In genomic region chr2:37244017-37244416, GRCh38 we compare ENCODE assay signal across 13 cellular contexts. TPM values are rescaled to one million over a fixed set of nuclear protein-coding genes. Genes with fewer than 3 reads are reported as not detected.
DNase-seq lines count a peak whose midpoint lies in the region; ATAC-seq and TF ChIP-seq lines count a peak whose summit lies in the region.
"Had no signal": no experiment of that assay in that cellular context is flagged by ENCODE, and none has a peak within 500 bp of the region (broad histone marks: within the 10 kb centered on the region; RNA-seq: fewer than 3 reads in every experiment).

No MANE protein-coding gene starts in this region.

- peak; percentile 87 to 92 for ATAC-seq in activated T-cell treated with anti-CD3 and anti-CD28 coated beads, Interleukin-2, amount 50 U/mL, for 4 hours
- ATAC-seq in GM21367 (IDR thresholded peaks at IDR 0.05; ENCODE audit: unreplicated experiment) (peak; percentile 79), HG03103 (IDR thresholded peaks at IDR 0.05; ENCODE audit: low read depth, unreplicated experiment) (peak; percentile 90)

- no peak for DNase-seq in activated T-cell treated with anti-CD3 and anti-CD28 coated beads, Interleukin-2, amount 50 U/mL, for 4 hours
- DNase-seq in activated T-cell treated with anti-CD3 and anti-CD28 coated beads, Interleukin-2, amount 50 U/mL, for 48 hours: no peak
- DNase-seq in fibroblast of pulmonary artery (ENCODE audit: low read depth) (peak; percentile 11), NCI-H69 (lab: John Stamatoyannopoulos, UW) (no peak), GOT3 (lab: John Stamatoyannopoulos, UW) (no peak), AG08395 (ENCODE audit: low spot score) (no peak)
- DNase-seq: activated effector memory CD4-positive, alpha-beta T cell treated with anti-CD3 and anti-CD28 coated beads, Interleukin-2, amount 50 U/mL, for 16 hours; hypothalamus; NCI-H82; sigmoid colon had no signal

- H3K4me3 Mint-ChIP-seq in activated T-cell treated with anti-CD3 and anti-CD28 coated beads, Interleukin-2, amount 50 U/mL, for 4 hours: no peak overlapping the region

- peaks cover 23% of the 10 kb centered on the region for H3K4me1 Mint-ChIP-seq in activated T-cell treated with anti-CD3 and anti-CD28 coated beads, Interleukin-2, amount 50 U/mL, for 4 hours (ENCODE audit: low read depth)

- TF ChIP-seq CTCF in fibroblast of pulmonary artery (IDR thresholded peaks at IDR 0.05; ENCODE audit: low read length, missing control alignments): no peak

- H3K36me3 Mint-ChIP-seq in activated T-cell treated with anti-CD3 and anti-CD28 coated beads, Interleukin-2, amount 50 U/mL, for 4 hours (ENCODE audit: insufficient read depth): peaks cover 50% of the 10 kb centered on the region

- H3K9me3 Mint-ChIP-seq in activated T-cell treated with anti-CD3 and anti-CD28 coated beads, Interleukin-2, amount 50 U/mL, for 4 hours: no peaks in the 10 kb centered on the region

- no peaks in the 10 kb centered on the region for H3K27me3 Mint-ChIP-seq in activated T-cell treated with anti-CD3 and anti-CD28 coated beads, Interleukin-2, amount 50 U/mL, for 4 hours (ENCODE audit: low read depth)

- no peak overlapping the region for H3K4me3 ChIP-seq in fibroblast of pulmonary artery (replicated peaks; ENCODE audit: low read depth, low read length)
- H3K4me3 ChIP-seq: sigmoid colon had no signal

RNA-seq across cellular contexts. Expression of gene NDUFAF7, which starts 12.6 kb away (rescaled TPM):
- 10 to 100 TPM; 16.4 to 22.1 (median 17.9) TPM for total RNA-seq in activated T-cell treated with anti-CD3 and anti-CD28 coated beads, Interleukin-2, amount 50 U/mL, for 4 hours

RNA-seq across cellular contexts. Expression of gene CEBPZ, which starts 12.6 kb away (rescaled TPM):
- total RNA-seq in activated T-cell treated with anti-CD3 and anti-CD28 coated beads, Interleukin-2, amount 50 U/mL, for 4 hours: 100 to 1,000 TPM; 103 to 131 (median 117) TPM

RNA-seq across cellular contexts. Expression of gene CEBPZOS, which starts 47.7 kb away (rescaled TPM):
- total RNA-seq in activated T-cell treated with anti-CD3 and anti-CD28 coated beads, Interleukin-2, amount 50 U/mL, for 4 hours: 10 to 100 TPM; 35.3 to 41.1 (median 37.0) TPM

RNA-seq across cellular contexts. Expression of gene SULT6B1, which starts 55.5 kb away (rescaled TPM):
- not detected for total RNA-seq in activated T-cell treated with anti-CD3 and anti-CD28 coated beads, Interleukin-2, amount 50 U/mL, for 4 hours
- total RNA-seq: dermis microvascular lymphatic vessel endothelial cell, sigmoid colon had no signal
